ENCODE assay signal across 1 cellular context in the genomic region with DNA sequence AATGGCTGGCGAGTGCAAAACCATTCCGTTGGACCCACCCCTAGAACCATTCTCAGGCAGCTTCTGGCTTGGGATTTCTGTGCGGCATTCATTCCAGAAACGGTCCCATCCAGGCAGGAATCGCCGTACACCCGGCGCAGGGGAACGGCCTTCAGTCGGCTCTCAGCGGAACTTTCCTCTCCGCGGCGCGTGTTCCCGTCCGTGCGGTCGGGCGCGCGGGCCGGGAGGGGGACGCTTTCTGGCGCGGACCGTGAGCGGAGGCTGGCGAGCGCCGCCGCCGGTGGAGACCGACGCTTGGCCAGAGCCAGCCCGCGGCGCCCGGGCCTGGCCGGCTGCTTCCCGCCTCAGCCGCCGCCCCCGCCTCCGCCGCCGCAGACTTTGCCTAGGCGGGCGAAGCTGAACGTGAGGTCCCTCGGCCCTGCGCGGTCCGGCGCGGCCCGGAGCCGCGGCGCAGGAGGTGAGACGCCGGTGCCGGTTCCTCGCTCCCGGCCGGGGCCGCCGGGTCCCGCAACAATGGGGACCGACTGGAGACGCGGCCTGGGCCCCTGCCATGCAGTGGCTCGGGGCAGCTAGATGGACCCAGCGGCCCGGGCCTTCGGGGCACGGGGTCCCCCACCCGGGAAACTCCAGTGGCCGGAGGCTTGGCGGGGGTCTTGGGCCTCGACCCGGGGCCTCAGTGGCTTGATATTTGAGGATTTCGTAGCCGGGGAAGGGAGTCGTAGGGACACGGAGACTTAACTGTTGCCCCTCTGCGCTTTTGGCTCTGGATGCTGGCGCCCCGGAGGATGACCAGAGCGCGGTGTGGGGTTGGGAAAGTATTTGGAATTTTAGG.
TF ChIP-seq lines count a peak whose summit lies in the region.

A gene with protein sequence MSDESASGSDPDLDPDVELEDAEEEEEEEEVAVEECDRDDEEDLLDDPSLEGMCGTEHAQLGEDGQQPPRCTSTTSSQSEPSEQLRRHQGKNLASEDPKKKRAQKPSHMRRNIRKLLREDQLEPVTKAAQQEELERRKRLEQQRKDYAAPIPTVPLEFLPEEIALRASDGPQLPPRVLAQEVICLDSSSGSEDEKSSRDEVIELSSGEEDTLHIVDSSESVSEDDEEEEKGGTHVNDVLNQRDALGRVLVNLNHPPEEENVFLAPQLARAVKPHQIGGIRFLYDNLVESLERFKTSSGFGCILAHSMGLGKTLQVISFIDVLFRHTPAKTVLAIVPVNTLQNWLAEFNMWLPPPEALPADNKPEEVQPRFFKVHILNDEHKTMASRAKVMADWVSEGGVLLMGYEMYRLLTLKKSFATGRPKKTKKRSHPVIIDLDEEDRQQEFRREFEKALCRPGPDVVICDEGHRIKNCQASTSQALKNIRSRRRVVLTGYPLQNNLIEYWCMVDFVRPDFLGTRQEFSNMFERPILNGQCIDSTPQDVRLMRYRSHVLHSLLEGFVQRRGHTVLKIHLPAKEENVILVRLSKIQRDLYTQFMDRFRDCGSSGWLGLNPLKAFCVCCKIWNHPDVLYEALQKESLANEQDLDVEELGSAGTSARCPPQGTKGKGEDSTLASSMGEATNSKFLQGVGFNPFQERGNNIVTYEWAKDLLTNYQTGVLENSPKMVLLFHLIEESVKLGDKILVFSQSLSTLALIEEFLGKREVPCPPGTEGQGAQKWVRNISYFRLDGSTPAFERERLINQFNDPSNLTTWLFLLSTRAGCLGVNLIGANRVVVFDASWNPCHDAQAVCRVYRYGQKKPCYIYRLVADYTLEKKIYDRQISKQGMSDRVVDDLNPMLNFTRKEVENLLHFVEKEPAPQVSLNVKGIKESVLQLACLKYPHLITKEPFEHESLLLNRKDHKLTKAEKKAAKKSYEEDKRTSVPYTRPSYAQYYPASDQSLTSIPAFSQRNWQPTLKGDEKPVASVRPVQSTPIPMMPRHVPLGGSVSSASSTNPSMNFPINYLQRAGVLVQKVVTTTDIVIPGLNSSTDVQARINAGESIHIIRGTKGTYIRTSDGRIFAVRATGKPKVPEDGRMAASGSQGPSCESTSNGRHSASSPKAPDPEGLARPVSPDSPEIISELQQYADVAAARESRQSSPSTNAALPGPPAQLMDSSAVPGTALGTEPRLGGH (N-terminal part only) (plus strand): TSS at position 261 of the 832 bp plus-strand sequence. CDS start 51,702 bp downstream, outside the sequence.

TF ChIP-seq in K562, 482 proteins besides CTCF, POLR2A, EP300 and RAD21 (continued from another document and continues in another):
- TF ChIP-seq PRDM10 (IDR thresholded peaks at IDR 0.05; ENCODE audit: partially characterized antibody) (no peak), ZNF175 (CRISPR knock-in tag; IDR thresholded peaks at IDR 0.05; ENCODE audit: low read depth) (no peak), TEAD2 (tag; IDR thresholded peaks at IDR 0.05) (no peak), CEBPB (tag; IDR thresholded peaks at IDR 0.05) (no peak), POU5F1 (IDR thresholded peaks at IDR 0.05; ENCODE audit: borderline replicate concordance, low read depth, low read length, partially characterized antibody) (no peak), HNRNPK (IDR thresholded peaks at IDR 0.05; ENCODE audit: low read depth, low read length, poor library complexity, severe bottlenecking) (no peak), CHD1 (IDR thresholded peaks at IDR 0.05; ENCODE audit: low read length) (no peak), ZBTB34 (CRISPR knock-in tag; IDR thresholded peaks at IDR 0.05) (no peak), ETS2 (tag; IDR thresholded peaks at IDR 0.05; ENCODE audit: borderline replicate concordance, poor library complexity, severe bottlenecking) (no peak), TCF3 (CRISPR knock-in tag; IDR thresholded peaks at IDR 0.05) (no peak; the same call in 1 of the 2 replicates), DIDO1 (tag; IDR thresholded peaks at IDR 0.05; ENCODE audit: low read depth) (peak; percentile 89), MCM5 (IDR thresholded peaks at IDR 0.05; ENCODE audit: low read depth) (no peak), CEBPG (CRISPR knock-in tag; IDR thresholded peaks at IDR 0.05) (no peak), CEBPG (tag; conservative IDR thresholded peaks at IDR 0.05 in 1 of 2, IDR thresholded peaks at IDR 0.05 in 1 of 2) (no peak), MTA3 (IDR thresholded peaks at IDR 0.05; ENCODE audit: borderline replicate concordance) (peak; percentile 68; the same call in 1 of the 2 replicates), SFPQ (IDR thresholded peaks at IDR 0.05; ENCODE audit: low read depth, low read length) (no peak), RBFOX2 (IDR thresholded peaks at IDR 0.05; ENCODE audit: low read depth, low read length) (peak; percentile 87), ARNT (IDR thresholded peaks at IDR 0.05) (0 out of 4 replicates have a peak, but pooled peaks of 1 of the 2 experiments have one; percentile 41), ZBTB17 (CRISPR knock-in tag; IDR thresholded peaks at IDR 0.05) (peak; percentile 62; the same call in 1 of the 2 replicates), ZNF282 (CRISPR knock-in tag; IDR thresholded peaks at IDR 0.05) (no peak), PPARD (CRISPR knock-in tag; IDR thresholded peaks at IDR 0.05) (no peak)
- TF ChIP-seq, protein P1, sequence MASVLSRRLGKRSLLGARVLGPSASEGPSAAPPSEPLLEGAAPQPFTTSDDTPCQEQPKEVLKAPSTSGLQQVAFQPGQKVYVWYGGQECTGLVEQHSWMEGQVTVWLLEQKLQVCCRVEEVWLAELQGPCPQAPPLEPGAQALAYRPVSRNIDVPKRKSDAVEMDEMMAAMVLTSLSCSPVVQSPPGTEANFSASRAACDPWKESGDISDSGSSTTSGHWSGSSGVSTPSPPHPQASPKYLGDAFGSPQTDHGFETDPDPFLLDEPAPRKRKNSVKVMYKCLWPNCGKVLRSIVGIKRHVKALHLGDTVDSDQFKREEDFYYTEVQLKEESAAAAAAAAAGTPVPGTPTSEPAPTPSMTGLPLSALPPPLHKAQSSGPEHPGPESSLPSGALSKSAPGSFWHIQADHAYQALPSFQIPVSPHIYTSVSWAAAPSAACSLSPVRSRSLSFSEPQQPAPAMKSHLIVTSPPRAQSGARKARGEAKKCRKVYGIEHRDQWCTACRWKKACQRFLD (CRISPR knock-in tag; IDR thresholded peaks at IDR 0.05), result no peak
- TF ChIP-seq, protein P2, sequence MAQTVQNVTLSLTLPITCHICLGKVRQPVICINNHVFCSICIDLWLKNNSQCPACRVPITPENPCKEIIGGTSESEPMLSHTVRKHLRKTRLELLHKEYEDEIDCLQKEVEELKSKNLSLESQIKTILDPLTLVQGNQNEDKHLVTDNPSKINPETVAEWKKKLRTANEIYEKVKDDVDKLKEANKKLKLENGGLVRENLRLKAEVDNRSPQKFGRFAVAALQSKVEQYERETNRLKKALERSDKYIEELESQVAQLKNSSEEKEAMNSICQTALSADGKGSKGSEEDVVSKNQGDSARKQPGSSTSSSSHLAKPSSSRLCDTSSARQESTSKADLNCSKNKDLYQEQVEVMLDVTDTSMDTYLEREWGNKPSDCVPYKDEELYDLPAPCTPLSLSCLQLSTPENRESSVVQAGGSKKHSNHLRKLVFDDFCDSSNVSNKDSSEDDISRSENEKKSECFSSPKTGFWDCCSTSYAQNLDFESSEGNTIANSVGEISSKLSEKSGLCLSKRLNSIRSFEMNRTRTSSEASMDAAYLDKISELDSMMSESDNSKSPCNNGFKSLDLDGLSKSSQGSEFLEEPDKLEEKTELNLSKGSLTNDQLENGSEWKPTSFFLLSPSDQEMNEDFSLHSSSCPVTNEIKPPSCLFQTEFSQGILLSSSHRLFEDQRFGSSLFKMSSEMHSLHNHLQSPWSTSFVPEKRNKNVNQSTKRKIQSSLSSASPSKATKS (CRISPR knock-in tag; IDR thresholded peaks at IDR 0.05), result no peak
- TF ChIP-seq, protein P3, sequence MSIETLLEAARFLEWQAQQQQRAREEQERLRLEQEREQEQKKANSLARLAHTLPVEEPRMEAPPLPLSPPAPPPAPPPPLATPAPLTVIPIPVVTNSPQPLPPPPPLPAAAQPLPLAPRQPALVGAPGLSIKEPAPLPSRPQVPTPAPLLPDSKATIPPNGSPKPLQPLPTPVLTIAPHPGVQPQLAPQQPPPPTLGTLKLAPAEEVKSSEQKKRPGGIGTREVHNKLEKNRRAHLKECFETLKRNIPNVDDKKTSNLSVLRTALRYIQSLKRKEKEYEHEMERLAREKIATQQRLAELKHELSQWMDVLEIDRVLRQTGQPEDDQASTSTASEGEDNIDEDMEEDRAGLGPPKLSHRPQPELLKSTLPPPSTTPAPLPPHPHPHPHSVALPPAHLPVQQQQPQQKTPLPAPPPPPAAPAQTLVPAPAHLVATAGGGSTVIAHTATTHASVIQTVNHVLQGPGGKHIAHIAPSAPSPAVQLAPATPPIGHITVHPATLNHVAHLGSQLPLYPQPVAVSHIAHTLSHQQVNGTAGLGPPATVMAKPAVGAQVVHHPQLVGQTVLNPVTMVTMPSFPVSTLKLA (conservative IDR thresholded peaks at IDR 0.05), result peak in 1 of 2 experiments; percentile 22; a peak in 1 of 4 replicates
- TF ChIP-seq, protein P4, sequence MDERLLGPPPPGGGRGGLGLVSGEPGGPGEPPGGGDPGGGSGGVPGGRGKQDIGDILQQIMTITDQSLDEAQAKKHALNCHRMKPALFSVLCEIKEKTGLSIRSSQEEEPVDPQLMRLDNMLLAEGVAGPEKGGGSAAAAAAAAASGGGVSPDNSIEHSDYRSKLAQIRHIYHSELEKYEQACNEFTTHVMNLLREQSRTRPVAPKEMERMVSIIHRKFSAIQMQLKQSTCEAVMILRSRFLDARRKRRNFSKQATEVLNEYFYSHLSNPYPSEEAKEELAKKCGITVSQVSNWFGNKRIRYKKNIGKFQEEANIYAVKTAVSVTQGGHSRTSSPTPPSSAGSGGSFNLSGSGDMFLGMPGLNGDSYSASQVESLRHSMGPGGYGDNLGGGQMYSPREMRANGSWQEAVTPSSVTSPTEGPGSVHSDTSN (CRISPR knock-in tag; IDR thresholded peaks at IDR 0.05; ENCODE audit: low read depth), result no peak
- TF ChIP-seq, protein P4 (tag; conservative IDR thresholded peaks at IDR 0.05; ENCODE audit: low read depth), result no peak
